Comparison of ENCODE assay signal across 15 cellular contexts in genomic region chr13:71242191-71242590, GRCh38.
DNase-seq lines count a peak whose midpoint lies in the region; ATAC-seq and TF ChIP-seq lines count a peak whose summit lies in the region.
"Had no signal": no experiment of that assay in that cellular context is flagged by ENCODE, and none has a peak within 500 bp of the region (broad histone marks: within the 10 kb centered on the region; RNA-seq: fewer than 3 reads in every experiment).

No MANE protein-coding gene starts in this region.

- no peak for ATAC-seq in SK-N-SH treated with all-trans-retinoic acid at 6 μM for 48 hours
- peak in 7 of 8 donors; percentile 17 to 64 (median 50) for ATAC-seq in heart right ventricle
- no peak for ATAC-seq in HG03045 (IDR thresholded peaks at IDR 0.05; ENCODE audit: unreplicated experiment)
- no peak for ATAC-seq in GM19324 (IDR thresholded peaks at IDR 0.05; ENCODE audit: low FRiP score, unreplicated experiment)
- no peak for ATAC-seq in HG02884 (IDR thresholded peaks at IDR 0.05; ENCODE audit: unreplicated experiment)
- ATAC-seq: naive thymus-derived CD8-positive, alpha-beta T cell had no signal

- H3K27ac ChIP-seq in SK-N-SH (ENCODE audit: low read depth in 2 of 2, low read length in 1 of 2) = no peak overlapping the region
- H3K27ac ChIP-seq in SJCRH30 = no peak overlapping the region
- peak overlapping the region in 2 of 10 donors; percentile 39 to 46 for H3K27ac ChIP-seq in heart right ventricle
- H3K27ac ChIP-seq: esophagus muscularis mucosa, SJSA1 had no signal

- POLR2A ChIA-PET in SK-N-SH (lab: Yijun Ruan, JAX) = no interaction called here

- intact Hi-C loops in heart right ventricle (cut with DNase I) = loop anchor here in 3 of 10 donors (10.0 kb wide), 2 partner anchors 223 to 633 kb away; no protein-coding TSS in a partner anchor

- WGBS in SK-N-SH (ENCODE audit: low lambda C conversion rate) = 57% methylated on average over 4 of the region's 4 CpGs
- 28 to 54% methylated on average over 4 of the region's 4 CpGs for WGBS in heart right ventricle, 2 donors

- no peaks in the 10 kb centered on the region for H4K20me1 ChIP-seq in SK-N-SH (ENCODE audit: insufficient read depth)

- no peaks in the 10 kb centered on the region for H3K36me3 ChIP-seq in SK-N-SH (replicated peaks in 1 of 2; ENCODE audit: control insufficient read depth in 1 of 2, insufficient read depth in 2 of 2, low read length in 1 of 2)
- no peaks in the 10 kb centered on the region for H3K36me3 ChIP-seq in SJCRH30
- H3K36me3 ChIP-seq in heart right ventricle = no peaks in the 10 kb centered on the region
- H3K36me3 ChIP-seq: esophagus muscularis mucosa, SJSA1 had no signal

- H3K9ac ChIP-seq in SK-N-SH = no peak overlapping the region

- TF ChIP-seq EP300 in SK-N-SH (IDR thresholded peaks at IDR 0.05; ENCODE audit: borderline replicate concordance in 1 of 2, low read depth in 1 of 2, low read length in 1 of 2) = no peak

- H3K79me2 ChIP-seq in SK-N-SH (ENCODE audit: insufficient read depth) = no peaks in the 10 kb centered on the region

- no peak overlapping the region for H2AFZ ChIP-seq in SK-N-SH (ENCODE audit: low read depth)

- H3K9me3 ChIP-seq in SK-N-SH = no peaks in the 10 kb centered on the region
- no peaks in the 10 kb centered on the region for H3K9me3 ChIP-seq in SJCRH30 (replicated peaks)
- H3K9me3 ChIP-seq in heart right ventricle = no peaks in the 10 kb centered on the region
- H3K9me3 ChIP-seq: esophagus muscularis mucosa, SJSA1 had no signal

- TF ChIP-seq CTCF in SK-N-SH (IDR thresholded peaks at IDR 0.05) = no peak
- TF ChIP-seq CTCF in heart right ventricle (IDR thresholded peaks at IDR 0.05) = no peak

- no peak overlapping the region for H3K4me2 ChIP-seq in SK-N-SH

- H3K4me1 ChIP-seq in SK-N-SH (ENCODE audit: control insufficient read depth in 1 of 2, insufficient read depth in 2 of 2, low read depth in 1 of 2, low read length in 1 of 2) = no peaks in the 10 kb centered on the region; a peak in 3 of 4 replicates
- no peaks in the 10 kb centered on the region; the same call in 1 of the 2 replicates for H3K4me1 ChIP-seq in SJCRH30
- peaks cover 0 to 35% (median 8%) of the 10 kb centered on the region in 9 donors for H3K4me1 ChIP-seq in heart right ventricle
- H3K4me1 ChIP-seq: esophagus muscularis mucosa, SJSA1 had no signal

- no peak for TF ChIP-seq RAD21 in SK-N-SH (IDR thresholded peaks at IDR 0.05; ENCODE audit: low read length)

- no peaks in the 10 kb centered on the region; the same call in 1 of the 2 replicates for H3K9me2 ChIP-seq in SK-N-SH

- DNase-seq in SK-N-SH = no peak
- peak; percentile 20 to 34 for DNase-seq in SJCRH30
- DNase-seq in heart right ventricle = peak in 1 of 2 donors; percentile 8
- DNase-seq in hippocampal formation (lab: John Stamatoyannopoulos, UW) = no peak
- DNase-seq: activated CD4-positive, alpha-beta memory T cell treated with anti-CD3 and anti-CD28 coated beads, Interleukin-2, amount 10 ng/mL, durations not matched to agents 7 days and 5 days; CD4-positive, alpha-beta memory T cell; cortex of kidney; naive thymus-derived CD8-positive, alpha-beta T cell; NCI-H187 treated with DMSO at 0.1 percent for 48 hours had no signal

- H3K4me3 ChIP-seq in SK-N-SH (ENCODE audit: low read depth in 2 of 2, low read length in 1 of 2) (no peak overlapping the region), SJCRH30 (no peak overlapping the region), heart right ventricle (no peak overlapping the region)
- H3K4me3 ChIP-seq: esophagus muscularis mucosa, SJSA1 had no signal

- H3K27me3 ChIP-seq in SK-N-SH (ENCODE audit: insufficient read depth) (no peaks in the 10 kb centered on the region), SJCRH30 (no peaks in the 10 kb centered on the region), heart right ventricle (no peaks in the 10 kb centered on the region)
- H3K27me3 ChIP-seq: esophagus muscularis mucosa, SJSA1 had no signal

- no peaks in the 10 kb centered on the region for H3F3A ChIP-seq in SK-N-SH (replicated peaks; ENCODE audit: insufficient read depth)

- CTCF ChIA-PET in SK-N-SH (lab: Yijun Ruan, JAX) = interaction anchor here (1.1 to 1.6 kb wide), 2 partner anchors 10 to 282 kb away, joined by 3 to 10 read pairs; no protein-coding TSS in a partner anchor

TF ChIP-seq in SK-N-SH treated with all-trans-retinoic acid at 6 μM for 48 hours, 23 proteins besides CTCF, POLR2A, EP300 and RAD21:
- TF ChIP-seq RARB (CRISPR knock-in tag; IDR thresholded peaks at IDR 0.05) = no peak
- TF ChIP-seq ISL1 (CRISPR knock-in tag; IDR thresholded peaks at IDR 0.05) = 0 out of 2 replicates have a peak, but pooled peaks have one; percentile 20

TF ChIP-seq in SK-N-SH, 30 proteins besides CTCF, POLR2A, EP300 and RAD21:
- TF ChIP-seq TAF1 (IDR thresholded peaks at IDR 0.05; ENCODE audit: borderline replicate concordance, low read depth, low read length) (no peak), TCF12 (IDR thresholded peaks at IDR 0.05) (no peak)
- TF ChIP-seq, protein P1, sequence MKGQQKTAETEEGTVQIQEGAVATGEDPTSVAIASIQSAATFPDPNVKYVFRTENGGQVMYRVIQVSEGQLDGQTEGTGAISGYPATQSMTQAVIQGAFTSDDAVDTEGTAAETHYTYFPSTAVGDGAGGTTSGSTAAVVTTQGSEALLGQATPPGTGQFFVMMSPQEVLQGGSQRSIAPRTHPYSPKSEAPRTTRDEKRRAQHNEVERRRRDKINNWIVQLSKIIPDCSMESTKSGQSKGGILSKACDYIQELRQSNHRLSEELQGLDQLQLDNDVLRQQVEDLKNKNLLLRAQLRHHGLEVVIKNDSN (IDR thresholded peaks at IDR 0.05; ENCODE audit: borderline replicate concordance, low read depth) = no peak

Comparison
In these comparisons a context has a peak if more than half of its experiments do, and no peak if none do; other contexts are left out.
1. ATAC-seq: peak in heart right ventricle (7 of 8); none in SK-N-SH treated with all-trans-retinoic acid at 6 μM for 48 hours (single experiment), HG03045 (single experiment), GM19324 (single experiment) and HG02884 (single experiment).
2. DNase-seq: peak in SJCRH30 (2 of 2); none in SK-N-SH (single experiment) and hippocampal formation (0 of 2).